8 cellular contexts compared by ENCODE assay signal in the genomic region with DNA sequence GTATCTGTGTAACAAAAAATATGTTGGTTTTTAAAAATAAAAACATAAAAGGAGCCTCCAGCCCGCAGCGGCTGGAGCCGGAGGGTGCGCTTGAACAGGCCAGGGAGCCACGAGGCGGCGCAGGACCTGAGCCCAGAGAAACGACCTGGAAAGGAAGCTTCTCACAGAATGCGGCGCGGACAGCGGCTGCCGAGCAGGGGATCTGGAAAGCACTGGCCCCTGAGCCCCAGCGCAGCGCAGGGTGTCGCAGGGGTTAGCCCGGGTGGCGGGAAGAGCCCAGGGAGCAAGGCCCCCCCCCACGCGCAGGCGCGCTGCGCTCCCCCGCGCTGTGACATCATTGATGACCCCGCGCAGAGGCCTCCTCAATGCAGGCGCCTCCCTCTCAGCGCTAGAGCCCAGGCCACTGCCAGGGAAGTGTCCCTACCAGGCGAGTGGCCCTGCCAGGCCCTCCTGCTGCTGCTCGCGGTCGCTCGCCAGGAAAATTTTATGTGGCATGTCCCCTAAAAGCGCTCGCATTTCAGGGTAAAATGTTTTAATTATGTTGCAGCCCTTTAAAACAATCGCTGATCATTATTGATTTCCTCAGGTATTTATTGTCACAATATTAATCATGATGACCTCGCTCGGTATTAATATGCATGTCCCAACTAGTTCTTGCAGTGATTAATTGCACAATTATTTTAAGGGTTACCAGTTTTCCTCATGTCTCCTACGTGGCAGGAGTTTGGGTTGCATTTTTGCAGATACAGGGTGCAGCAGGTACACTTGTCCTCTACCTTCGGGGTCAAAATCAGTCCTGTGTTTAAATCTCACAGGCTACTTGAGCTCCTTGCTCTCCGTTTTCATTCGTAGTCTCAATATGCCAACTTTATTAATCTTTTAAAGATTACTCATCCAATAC.
A peak's percentile ranks its signal among the peaks of the same experiment; 100 is the strongest.
DNase-seq lines count a peak whose midpoint lies in the region; ATAC-seq and TF ChIP-seq lines count a peak whose summit lies in the region.

No MANE protein-coding gene starts in this region.

- ATAC-seq in HG02943 (IDR thresholded peaks at IDR 0.05; ENCODE audit: low read depth, unreplicated experiment): peak; percentile 79
- ATAC-seq in left lobe of liver: peak; percentile 98

- peak; percentile 55 for TF ChIP-seq CTCF in GM13977 (IDR thresholded peaks at IDR 0.05; ENCODE audit: extremely low read depth, insufficient read depth, missing control alignments)

- DNase-seq in GM13977 (ENCODE audit: low spot score) (peak; percentile 90), NCI-H226 (peak; percentile 40), dedifferentiated amniotic fluid mesenchymal stem cell (ENCODE audit: extremely low spot score) (peak; percentile 40), left lobe of liver (ENCODE audit: low spot score) (peak; percentile 96), GDM1 (lab: John Stamatoyannopoulos, UW) (no peak)
- DNase-seq in activated CD4-positive, alpha-beta T cell treated with anti-CD3 and anti-CD28 coated beads, Interleukin-2, amount 50 U/mL, for 4 hours: peak; percentile 62 to 69
- peak; percentile 78 for DNase-seq in stimulated activated CD4-positive, alpha-beta T cell treated with anti-CD3 and anti-CD28 coated beads, Interleukin-1b, Interleukin-23, amount 100 ng/mL, for 48 hours

- in situ Hi-C loops in GM13977 (cut with MboI; ENCODE audit: low pct_unique_long_range_greater_than_20kb, low sequenced_read_pairs, unreplicated experiment): no loop called here
